In the genomic region with DNA sequence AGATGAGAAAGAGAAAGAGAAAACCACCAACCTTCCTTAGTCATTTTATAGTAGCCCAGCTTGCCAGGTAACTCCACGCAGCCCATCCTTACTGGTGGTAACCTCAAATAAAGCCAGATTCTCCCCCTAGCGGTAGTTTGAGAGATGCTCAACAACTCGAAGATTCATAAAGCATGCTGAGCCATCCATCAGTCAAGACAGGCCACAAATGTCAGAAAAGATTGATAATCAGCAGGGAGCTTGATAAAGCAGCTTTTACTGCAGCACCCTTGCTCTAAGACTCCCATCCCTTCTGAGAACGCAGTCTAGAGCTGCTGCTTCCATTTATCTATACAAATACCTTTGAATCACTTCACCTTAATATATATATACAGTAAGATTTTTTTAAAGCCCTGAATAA, we compare ENCODE assay signal across 8 cellular contexts.
DNase-seq lines count a peak whose midpoint lies in the region; ATAC-seq, FAIRE-seq and TF ChIP-seq lines count a peak whose summit lies in the region.

No MANE protein-coding gene starts in this region.

- no peaks in the 10 kb centered on the region for H3K36me3 ChIP-seq in KMS-11 (ENCODE audit: insufficient read depth)

- H3K4me3 ChIP-seq in KMS-11 (IDR thresholded peaks at IDR 0.05; ENCODE audit: insufficient read depth, low read depth, low read length) = no peak overlapping the region

- no peaks in the 10 kb centered on the region for H3K27me3 ChIP-seq in KMS-11 (ENCODE audit: insufficient read depth, low read depth)

- no peak for FAIRE-seq in RCC 7860 (lab: Jason Lieb, UNC)

- no peaks in the 10 kb centered on the region for H3K4me1 ChIP-seq in KMS-11 (ENCODE audit: low read depth, poor library complexity, severe bottlenecking)

- no peaks in the 10 kb centered on the region for H3K36me3 Mint-ChIP-seq in neural crest cell (ENCODE audit: low read depth)
- H3K36me3 Mint-ChIP-seq in activated naive CD8-positive, alpha-beta T cell treated with anti-CD3 and anti-CD28 coated beads for 36 hours = no peaks in the 10 kb centered on the region

- H3K9ac ChIP-seq in KMS-11 = no peak overlapping the region

- H2AFZ ChIP-seq in KMS-11 (ENCODE audit: low read depth) = no peak overlapping the region

- H3K27me3 Mint-ChIP-seq in neural crest cell (ENCODE audit: low read depth) = peaks cover 12% of the 10 kb centered on the region
- peaks cover 3% of the 10 kb centered on the region for H3K27me3 Mint-ChIP-seq in activated naive CD8-positive, alpha-beta T cell treated with anti-CD3 and anti-CD28 coated beads for 36 hours

- peak; percentile 79 for TF ChIP-seq CTCF in KMS-11 (conservative IDR thresholded peaks at IDR 0.05; ENCODE audit: low read depth, low read length)
- TF ChIP-seq CTCF in neural crest cell (conservative IDR thresholded peaks at IDR 0.05) = peak; percentile 75

- H3K4me3 Mint-ChIP-seq in neural crest cell = no peak overlapping the region
- H3K4me3 Mint-ChIP-seq in activated naive CD8-positive, alpha-beta T cell treated with anti-CD3 and anti-CD28 coated beads for 36 hours = no peak overlapping the region

- H3K4me1 Mint-ChIP-seq in neural crest cell = no peaks in the 10 kb centered on the region
- no peaks in the 10 kb centered on the region for H3K4me1 Mint-ChIP-seq in activated naive CD8-positive, alpha-beta T cell treated with anti-CD3 and anti-CD28 coated beads for 36 hours

- H4K20me1 ChIP-seq in KMS-11 (ENCODE audit: insufficient read depth) = no peaks in the 10 kb centered on the region

- H3K27ac Mint-ChIP-seq in neural crest cell (ENCODE audit: unreplicated experiment) = no peak overlapping the region
- H3K27ac Mint-ChIP-seq in activated naive CD8-positive, alpha-beta T cell treated with anti-CD3 and anti-CD28 coated beads for 36 hours = no peak overlapping the region

- H3K79me2 ChIP-seq in KMS-11 (ENCODE audit: insufficient read depth, low read depth) = no peaks in the 10 kb centered on the region

- ATAC-seq in GM18867 (IDR thresholded peaks at IDR 0.05; ENCODE audit: unreplicated experiment) = peak; percentile 78
- no peak for ATAC-seq in HG03469 (IDR thresholded peaks at IDR 0.05; ENCODE audit: unreplicated experiment)

- H3K9me3 Mint-ChIP-seq in neural crest cell = no peaks in the 10 kb centered on the region
- H3K9me3 Mint-ChIP-seq in activated naive CD8-positive, alpha-beta T cell treated with anti-CD3 and anti-CD28 coated beads for 36 hours = no peaks in the 10 kb centered on the region

- DNase-seq in CD1c-positive myeloid dendritic cell (ENCODE audit: extremely low spot score) = peak; percentile 34
- peak; percentile 45 for DNase-seq in RCC 7860 (ENCODE audit: low spot score)
- DNase-seq in fibroblast of gingiva (ENCODE audit: low read depth) = peak; percentile 37
- peak; percentile 2 for DNase-seq in neural crest cell (ENCODE audit: low read depth, low spot score)
- no peak for DNase-seq in activated naive CD8-positive, alpha-beta T cell treated with anti-CD3 and anti-CD28 coated beads for 36 hours

- H3K27ac ChIP-seq in KMS-11 = no peak overlapping the region

- H3K4me2 ChIP-seq in KMS-11 = no peak overlapping the region
